Comparison of ENCODE assay signal across 1 cellular context in the genomic region with DNA sequence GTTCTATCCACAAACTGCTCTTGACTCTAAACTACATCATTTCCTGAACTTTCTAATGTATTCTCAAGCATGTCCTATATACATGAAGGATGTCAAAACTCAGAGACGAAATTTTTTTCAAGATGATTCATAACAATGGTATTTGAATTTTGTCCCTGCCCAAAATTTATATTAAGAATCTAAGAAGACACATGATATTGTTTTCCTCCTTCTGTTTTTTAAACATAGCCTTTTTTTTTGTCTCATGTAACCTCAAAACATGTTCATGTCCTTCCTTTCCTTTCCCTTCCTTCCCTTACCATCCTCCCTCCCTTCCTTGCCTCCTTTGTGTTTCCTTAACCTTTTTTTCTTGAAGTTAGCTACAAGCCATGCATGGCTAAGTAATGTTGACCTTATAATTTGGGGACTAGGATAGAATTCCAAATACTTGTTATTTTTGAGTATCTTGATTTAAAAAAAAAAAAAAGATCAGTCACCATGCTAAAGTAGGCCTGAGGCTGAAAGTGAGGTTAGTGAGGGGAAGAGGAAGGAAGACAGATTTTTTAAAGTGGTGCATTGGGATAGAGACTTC.
TF ChIP-seq lines count a peak whose summit lies in the region.

No MANE protein-coding gene starts in this region.

TF ChIP-seq in IMR-90, 13 proteins besides CTCF, POLR2A, EP300 and RAD21:
- peak; percentile 8; the same call in 1 of the 2 replicates for TF ChIP-seq FOS (IDR thresholded peaks at IDR 0.05; ENCODE audit: low read depth, low read length)
- no peak for TF ChIP-seq RFX5 (IDR thresholded peaks at IDR 0.05; ENCODE audit: low read depth, low read length)
- TF ChIP-seq MAFK (IDR thresholded peaks at IDR 0.05; ENCODE audit: low read depth, low read length): no peak
